ENCODE assay signal across 8 cellular contexts in the genomic region with DNA sequence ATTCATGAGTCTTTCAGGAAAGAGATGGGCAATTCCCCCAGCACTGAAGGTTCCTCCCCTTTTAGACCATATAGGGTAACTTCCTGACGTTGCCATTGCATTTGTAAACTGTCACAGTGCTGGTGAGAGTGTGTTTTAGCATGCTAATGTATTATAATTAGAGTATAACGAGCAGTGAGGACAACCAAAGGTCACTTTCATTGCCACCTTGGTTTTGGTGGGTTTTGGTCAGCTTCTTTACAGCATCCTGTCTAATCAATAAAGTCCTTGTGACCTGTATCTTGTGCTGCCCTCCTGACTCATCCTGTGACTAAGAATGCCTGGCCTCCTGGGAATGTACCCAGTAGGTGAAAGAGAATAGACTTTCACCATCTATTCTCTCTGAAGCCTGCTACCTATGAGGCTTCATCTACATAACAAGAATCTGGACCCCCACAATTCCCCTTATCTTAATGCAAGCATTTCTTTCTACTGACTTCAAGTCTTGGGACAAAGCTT.
DNase-seq lines count a peak whose midpoint lies in the region; ATAC-seq, FAIRE-seq and TF ChIP-seq lines count a peak whose summit lies in the region.

No MANE protein-coding gene starts in this region.

- no peaks in the 10 kb centered on the region for H3K4me1 ChIP-seq in naive thymus-derived CD4-positive, alpha-beta T cell (ENCODE audit: control insufficient read depth in 2 of 2, insufficient read depth in 2 of 2, low read length in 2 of 2)

- FAIRE-seq in frontal cortex (lab: Jason Lieb, UNC) = no peak

- no peak overlapping the region for H3K27ac Mint-ChIP-seq in naive thymus-derived CD4-positive, alpha-beta T cell

- no peaks in the 10 kb centered on the region for H3K9me3 ChIP-seq in naive thymus-derived CD4-positive, alpha-beta T cell (ENCODE audit: control insufficient read depth in 2 of 3, low read length in 3 of 3)

- H3K4me3 ChIP-seq in naive thymus-derived CD4-positive, alpha-beta T cell (ENCODE audit: low read length) = no peak overlapping the region

- no peak overlapping the region for H3K27ac ChIP-seq in naive thymus-derived CD4-positive, alpha-beta T cell (ENCODE audit: low read depth, low read length)

- no peak for TF ChIP-seq CTCF in omental fat pad (IDR thresholded peaks at IDR 0.05)

- no peaks in the 10 kb centered on the region for H3K9me3 Mint-ChIP-seq in activated T-cell treated with anti-CD3 and anti-CD28 coated beads, Interleukin-2, amount 50 U/mL, for 4 hours
- peaks cover 0 to 2% (median 0%) of the 10 kb centered on the region in 11 donors for H3K9me3 Mint-ChIP-seq in naive thymus-derived CD4-positive, alpha-beta T cell

- CTCF ChIA-PET in naive thymus-derived CD4-positive, alpha-beta T cell (lab: Charles Lee) = no interaction called here

- ATAC-seq in GM19463 (IDR thresholded peaks at IDR 0.05; ENCODE audit: unreplicated experiment) (peak; percentile 90), HG03108 (IDR thresholded peaks at IDR 0.05; ENCODE audit: unreplicated experiment) (peak; percentile 83), HG03045 (IDR thresholded peaks at IDR 0.05; ENCODE audit: unreplicated experiment) (no peak), omental fat pad (ENCODE audit: low FRiP score) (no peak), GM19395 (IDR thresholded peaks at IDR 0.05; ENCODE audit: unreplicated experiment) (no peak)
- peak; percentile 87 to 90 for ATAC-seq in activated T-cell treated with anti-CD3 and anti-CD28 coated beads, Interleukin-2, amount 50 U/mL, for 4 hours
- ATAC-seq in naive thymus-derived CD4-positive, alpha-beta T cell = peak; percentile 22

- no peaks in the 10 kb centered on the region for H3K36me3 Mint-ChIP-seq in activated T-cell treated with anti-CD3 and anti-CD28 coated beads, Interleukin-2, amount 50 U/mL, for 4 hours (ENCODE audit: insufficient read depth)
- H3K36me3 Mint-ChIP-seq in naive thymus-derived CD4-positive, alpha-beta T cell = no peaks in the 10 kb centered on the region

- peaks cover 11% of the 10 kb centered on the region for H3K4me1 Mint-ChIP-seq in activated T-cell treated with anti-CD3 and anti-CD28 coated beads, Interleukin-2, amount 50 U/mL, for 4 hours (ENCODE audit: low read depth)
- peaks cover 0 to 7% (median 0%) of the 10 kb centered on the region in 7 donors for H3K4me1 Mint-ChIP-seq in naive thymus-derived CD4-positive, alpha-beta T cell

- no peaks in the 10 kb centered on the region for H3K36me3 ChIP-seq in naive thymus-derived CD4-positive, alpha-beta T cell (ENCODE audit: control insufficient read depth in 2 of 3, insufficient read depth in 3 of 3, low read length in 3 of 3)

- H3K27me3 ChIP-seq in naive thymus-derived CD4-positive, alpha-beta T cell (ENCODE audit: control insufficient read depth in 2 of 2, insufficient read depth in 2 of 2, low read length in 2 of 2) = no peaks in the 10 kb centered on the region

- H3K4me3 Mint-ChIP-seq in activated T-cell treated with anti-CD3 and anti-CD28 coated beads, Interleukin-2, amount 50 U/mL, for 4 hours = no peak overlapping the region
- H3K4me3 Mint-ChIP-seq in naive thymus-derived CD4-positive, alpha-beta T cell = no peak overlapping the region

- POLR2A ChIA-PET in naive thymus-derived CD4-positive, alpha-beta T cell (lab: Charles Lee) = no interaction called here

- no peak for DNase-seq in activated T-cell treated with anti-CD3 and anti-CD28 coated beads, Interleukin-2, amount 50 U/mL, for 4 hours
- no peak for DNase-seq in naive thymus-derived CD4-positive, alpha-beta T cell
- DNase-seq in frontal cortex (ENCODE audit: low spot score in 2 of 2) (no peak), omental fat pad (ENCODE audit: low spot score) (no peak)

- intact Hi-C loops in naive thymus-derived CD4-positive, alpha-beta T cell (cut with micrococcal nuclease) = no loop called here

- H3K27me3 Mint-ChIP-seq in activated T-cell treated with anti-CD3 and anti-CD28 coated beads, Interleukin-2, amount 50 U/mL, for 4 hours (ENCODE audit: low read depth) = no peaks in the 10 kb centered on the region
- H3K27me3 Mint-ChIP-seq in naive thymus-derived CD4-positive, alpha-beta T cell = no peaks in the 10 kb centered on the region

Comparison
In these comparisons a context has a peak if more than half of its experiments do, and no peak if none do; other contexts are left out.
1. ATAC-seq: peak in GM19463 (single experiment), HG03108 (single experiment), activated T-cell treated with anti-CD3 and anti-CD28 coated beads, Interleukin-2, amount 50 U/mL, for 4 hours (2 of 2) and naive thymus-derived CD4-positive, alpha-beta T cell (single experiment); none in HG03045 (single experiment), omental fat pad (single experiment) and GM19395 (single experiment).